16 cellular contexts compared by ENCODE assay signal in genomic region chr1:2251786-2252185, GRCh38. TPM values are rescaled to one million over a fixed set of nuclear protein-coding genes. Genes with fewer than 3 reads are reported as not detected.
DNase-seq lines count a peak whose midpoint lies in the region; ATAC-seq, FAIRE-seq and TF ChIP-seq lines count a peak whose summit lies in the region.
"Had no signal": no experiment of that assay in that cellular context is flagged by ENCODE, and none has a peak within 500 bp of the region (broad histone marks: within the 10 kb centered on the region; RNA-seq: fewer than 3 reads in every experiment).

No MANE protein-coding gene starts in this region.

- peaks cover 100% of the 10 kb centered on the region for H3K79me2 ChIP-seq in astrocyte (ENCODE audit: insufficient read depth, low read length)

- peaks cover 13% of the 10 kb centered on the region for H3K36me3 Mint-ChIP-seq in astrocyte (ENCODE audit: low read depth, unreplicated experiment)
- H3K36me3 Mint-ChIP-seq: natural killer cell had no signal

- no peak for ATAC-seq in GM18517 (IDR thresholded peaks at IDR 0.05; ENCODE audit: unreplicated experiment)
- ATAC-seq: GM12878, natural killer cell had no signal

- H3K4me3 ChIP-seq in astrocyte (ENCODE audit: insufficient read depth, low read depth, low read length) (no peak overlapping the region), iPS-18a (ENCODE audit: low read length) (no peak overlapping the region), subcutaneous abdominal adipose tissue (ENCODE audit: low read depth in 1 of 5, low read length in 5 of 5) (no peak overlapping the region)
- H3K4me3 ChIP-seq: GM12878 had no signal

- no peak for TF ChIP-seq CTCF in astrocyte (IDR thresholded peaks at IDR 0.05; ENCODE audit: insufficient read depth, low read depth, low read length)

- H3K4me2 ChIP-seq in astrocyte (ENCODE audit: low read length), result no peak overlapping the region

- H3K4me3 Mint-ChIP-seq in astrocyte (ENCODE audit: unreplicated experiment), result peak overlapping the region; percentile 62

- H4K20me1 ChIP-seq in astrocyte (ENCODE audit: insufficient read depth, low read length), result peaks cover 100% of the 10 kb centered on the region

- H3K36me3 ChIP-seq in astrocyte (ENCODE audit: insufficient read depth, low read length), result no peaks in the 10 kb centered on the region
- H3K36me3 ChIP-seq in iPS-18a (ENCODE audit: control insufficient read depth, low read depth, low read length), result no peaks in the 10 kb centered on the region
- H3K36me3 ChIP-seq in subcutaneous abdominal adipose tissue (ENCODE audit: control insufficient read depth in 5 of 5, insufficient read depth in 5 of 5, low read length in 5 of 5), result peaks cover 0 to 19% (median 7%) of the 10 kb centered on the region in 5 donors

- H3K9me3 Mint-ChIP-seq in astrocyte (ENCODE audit: unreplicated experiment), result no peaks in the 10 kb centered on the region
- H3K9me3 Mint-ChIP-seq: natural killer cell had no signal

- peaks cover 11% of the 10 kb centered on the region for H3K4me1 Mint-ChIP-seq in astrocyte (ENCODE audit: low read depth, unreplicated experiment)

- FAIRE-seq in astrocyte (lab: Jason Lieb, UNC), result no peak
- FAIRE-seq: GM12878, RCC 7860, TTC549 had no signal

- DNase-seq in DMS 273 (lab: John Stamatoyannopoulos, UW; ENCODE audit: unreplicated experiment) (peak; percentile 44), DMS 273 treated with DMSO at 0.1 percent for 48 hours (lab: John Stamatoyannopoulos, UW) (no peak), astrocyte (ENCODE audit: low read depth) (no peak), DMS53 (lab: John Stamatoyannopoulos, UW) (no peak), islet precursor cell (no peak)
- DNase-seq: activated T-cell treated with anti-CD3 and anti-CD28 coated beads, Interleukin-2, amount 50 U/mL, for 48 hours; cerebellar nuclear complex; Kasumi-1; natural killer cell had no signal

- H3K27ac Mint-ChIP-seq in astrocyte (ENCODE audit: unreplicated experiment), result no peak overlapping the region

- H3K9me3 ChIP-seq in astrocyte (ENCODE audit: insufficient read depth, low read depth, low read length) (peaks cover 13% of the 10 kb centered on the region), iPS-18a (ENCODE audit: control insufficient read depth, low read depth, low read length) (no peaks in the 10 kb centered on the region), subcutaneous abdominal adipose tissue (ENCODE audit: control insufficient read depth in 5 of 5, low read length in 5 of 5) (peaks cover 0 to 19% (median 0%) of the 10 kb centered on the region in 5 donors)

- H3K27me3 Mint-ChIP-seq in astrocyte (ENCODE audit: low read depth, unreplicated experiment), result no peaks in the 10 kb centered on the region

- no peak overlapping the region for H3K27ac ChIP-seq in astrocyte (ENCODE audit: low read depth, low read length)
- no peak overlapping the region for H3K27ac ChIP-seq in iPS-18a (ENCODE audit: low read length)
- H3K27ac ChIP-seq in subcutaneous abdominal adipose tissue (ENCODE audit: low read depth, low read length), result peak overlapping the region; percentile 65
- H3K27ac ChIP-seq: 22Rv1 had no signal

- H3K4me1 ChIP-seq in astrocyte (ENCODE audit: insufficient read depth, low read length) (peaks cover 30% of the 10 kb centered on the region), iPS-18a (ENCODE audit: control insufficient read depth, low read depth, low read length) (peaks cover 45% of the 10 kb centered on the region), subcutaneous abdominal adipose tissue (ENCODE audit: control insufficient read depth in 5 of 5, insufficient read depth in 5 of 5, low read length in 5 of 5) (peaks cover 10 to 93% (median 84%) of the 10 kb centered on the region in 5 donors)

- H2AFZ ChIP-seq in astrocyte (ENCODE audit: low read depth, low read length), result no peak overlapping the region

- H3K27me3 ChIP-seq in astrocyte (ENCODE audit: insufficient read depth, low read length), result no peaks in the 10 kb centered on the region
- no peaks in the 10 kb centered on the region for H3K27me3 ChIP-seq in iPS-18a (ENCODE audit: control insufficient read depth, insufficient read depth, low read length)
- no peaks in the 10 kb centered on the region for H3K27me3 ChIP-seq in subcutaneous abdominal adipose tissue (ENCODE audit: control insufficient read depth in 5 of 5, insufficient read depth in 4 of 5, low read length in 5 of 5)

- H3K9ac ChIP-seq in astrocyte (ENCODE audit: low read length) (no peak overlapping the region), iPS-18a (ENCODE audit: low read length) (peak overlapping the region; percentile 8), subcutaneous abdominal adipose tissue (ENCODE audit: low read length in 5 of 5) (peak overlapping the region in 1 of 5 donors; percentile 58)

RNA-seq across cellular contexts. Expression of gene SKI, which starts 23.7 kb away (rescaled TPM):
- 63.4 and 66.2 TPM in 2 replicates for total RNA-seq in astrocyte

RNA-seq across cellular contexts. Expression of gene FAAP20, which starts 57.2 kb away (rescaled TPM):
- total RNA-seq in astrocyte, result 114 and 124 TPM in 2 replicates
